ENCODE assay signal across 9 cellular contexts in genomic region chr2:55157474-55157884, GRCh38.
DNase-seq lines count a peak whose midpoint lies in the region; TF ChIP-seq lines count a peak whose summit lies in the region.
"Had no signal": no experiment of that assay in that cellular context is flagged by ENCODE, and none has a peak within 500 bp of the region (broad histone marks: within the 10 kb centered on the region; RNA-seq: fewer than 3 reads in every experiment).

No MANE protein-coding gene starts in this region.

- H4K20me1 ChIP-seq in BLaER1: no peaks in the 10 kb centered on the region

- H3K27ac ChIP-seq in BLaER1 (no peak overlapping the region), coronary artery (peak overlapping the region; percentile 58 to 87), muscle layer of duodenum (ENCODE audit: low read length) (peak overlapping the region; percentile 28)

- H3K4me2 ChIP-seq in BLaER1: peak overlapping the region; percentile 72

- H3K36me3 ChIP-seq in BLaER1 (no peaks in the 10 kb centered on the region), muscle layer of duodenum (ENCODE audit: control insufficient read depth in 1 of 2, insufficient read depth in 2 of 2, low read length in 2 of 2) (no peaks in the 10 kb centered on the region)

- no peak overlapping the region for H3K4me3 ChIP-seq in BLaER1
- no peak overlapping the region for H3K4me3 ChIP-seq in coronary artery
- H3K4me3 ChIP-seq in muscle layer of duodenum (ENCODE audit: low read depth in 1 of 2, low read length in 2 of 2): no peak overlapping the region

- H3K9ac ChIP-seq in BLaER1: no peak overlapping the region

- DNase-seq in HUDEP-2 (lab: John Stamatoyannopoulos, UW; ENCODE audit: unreplicated experiment in 76 of 76) (peak in 72 of 76 experiments; percentile 19 to 91 (median 75)), coronary artery (ENCODE audit: low spot score) (no peak), NCI-H1105 treated with DMSO at 0.1 percent for 48 hours (lab: John Stamatoyannopoulos, UW) (no peak), amniotic stem cell (lab: John Stamatoyannopoulos, UW) (no peak), cortex of kidney (lab: John Stamatoyannopoulos, UW) (no peak)
- DNase-seq in stimulated activated CD8-positive, alpha-beta memory T cell treated with anti-CD3 and anti-CD28 coated beads, Interleukin-4, amount 100 ng/mL, for 48 hours: no peak
- DNase-seq: NCI-H2171 treated with DMSO at 0.1 percent for 48 hours had no signal

- H3K4me1 ChIP-seq in BLaER1: peaks cover 46% of the 10 kb centered on the region
- H3K4me1 ChIP-seq in muscle layer of duodenum (ENCODE audit: control insufficient read depth in 1 of 2, insufficient read depth in 2 of 2, low read length in 2 of 2): peaks cover 31 to 70% of the 10 kb centered on the region in 2 donors

- H3K9me3 ChIP-seq in BLaER1 (no peaks in the 10 kb centered on the region), muscle layer of duodenum (ENCODE audit: control insufficient read depth in 1 of 2, low read length in 2 of 2) (no peaks in the 10 kb centered on the region)

- no peak for TF ChIP-seq CTCF in coronary artery (IDR thresholded peaks at IDR 0.05)

- H3K27me3 ChIP-seq in BLaER1 (no peaks in the 10 kb centered on the region), muscle layer of duodenum (ENCODE audit: low read depth, low read length) (no peaks in the 10 kb centered on the region)

Comparison
In these comparisons a context has a peak if more than half of its experiments do, and no peak if none do; other contexts are left out.
1. DNase-seq: peak in HUDEP-2 (72 of 76); none in coronary artery (single experiment), stimulated activated CD8-positive, alpha-beta memory T cell treated with anti-CD3 and anti-CD28 coated beads, Interleukin-4, amount 100 ng/mL, for 48 hours (single experiment), NCI-H1105 treated with DMSO at 0.1 percent for 48 hours (single experiment), amniotic stem cell (single experiment) and cortex of kidney (single experiment).